In the genomic region with DNA sequence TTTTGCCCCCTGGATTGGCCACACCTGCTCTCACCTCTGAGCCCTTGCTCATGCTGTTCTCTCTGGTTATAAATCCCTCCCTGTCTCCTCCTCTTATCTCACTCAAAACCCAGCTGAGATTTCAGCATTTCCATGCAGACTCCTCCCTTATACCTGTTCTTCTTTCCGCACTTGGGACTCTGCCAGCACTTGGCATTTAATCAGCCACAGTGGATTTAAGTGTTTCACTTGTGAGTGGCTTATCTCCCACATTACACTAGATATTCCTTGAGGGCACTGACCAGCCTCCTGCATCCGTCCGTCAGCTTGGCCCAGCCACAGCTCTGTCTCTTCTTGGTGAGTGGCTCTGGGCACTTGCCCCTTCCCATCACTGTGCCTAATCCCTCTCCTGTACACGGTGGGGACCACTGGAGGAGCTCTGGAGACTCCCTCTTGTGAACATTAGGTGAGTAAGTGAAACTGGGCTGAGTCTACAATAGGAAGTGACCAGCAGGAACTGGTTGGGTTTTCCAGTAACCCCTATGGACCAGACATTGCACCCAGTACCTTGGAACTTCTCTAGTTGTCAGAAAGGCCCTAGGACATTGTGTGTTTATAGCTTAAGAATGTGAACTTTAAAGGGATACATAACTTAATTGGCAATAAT, we compare ENCODE assay signal across 1 cellular context.
TF ChIP-seq lines count a peak whose summit lies in the region.

No MANE protein-coding gene starts in this region.

TF ChIP-seq in HCT116, 20 proteins besides CTCF, POLR2A, EP300 and RAD21 (continued from another document):
- TF ChIP-seq, protein P1, sequence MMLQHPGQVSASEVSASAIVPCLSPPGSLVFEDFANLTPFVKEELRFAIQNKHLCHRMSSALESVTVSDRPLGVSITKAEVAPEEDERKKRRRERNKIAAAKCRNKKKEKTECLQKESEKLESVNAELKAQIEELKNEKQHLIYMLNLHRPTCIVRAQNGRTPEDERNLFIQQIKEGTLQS (IDR thresholded peaks at IDR 0.05) = no peak
- no peak for TF ChIP-seq CEBPB (IDR thresholded peaks at IDR 0.05; ENCODE audit: low read depth)
- TF ChIP-seq, protein P2, sequence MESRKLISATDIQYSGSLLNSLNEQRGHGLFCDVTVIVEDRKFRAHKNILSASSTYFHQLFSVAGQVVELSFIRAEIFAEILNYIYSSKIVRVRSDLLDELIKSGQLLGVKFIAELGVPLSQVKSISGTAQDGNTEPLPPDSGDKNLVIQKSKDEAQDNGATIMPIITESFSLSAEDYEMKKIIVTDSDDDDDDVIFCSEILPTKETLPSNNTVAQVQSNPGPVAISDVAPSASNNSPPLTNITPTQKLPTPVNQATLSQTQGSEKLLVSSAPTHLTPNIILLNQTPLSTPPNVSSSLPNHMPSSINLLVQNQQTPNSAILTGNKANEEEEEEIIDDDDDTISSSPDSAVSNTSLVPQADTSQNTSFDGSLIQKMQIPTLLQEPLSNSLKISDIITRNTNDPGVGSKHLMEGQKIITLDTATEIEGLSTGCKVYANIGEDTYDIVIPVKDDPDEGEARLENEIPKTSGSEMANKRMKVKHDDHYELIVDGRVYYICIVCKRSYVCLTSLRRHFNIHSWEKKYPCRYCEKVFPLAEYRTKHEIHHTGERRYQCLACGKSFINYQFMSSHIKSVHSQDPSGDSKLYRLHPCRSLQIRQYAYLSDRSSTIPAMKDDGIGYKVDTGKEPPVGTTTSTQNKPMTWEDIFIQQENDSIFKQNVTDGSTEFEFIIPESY (IDR thresholded peaks at IDR 0.05; ENCODE audit: extremely low read depth, insufficient replicate concordance, low read length) = no peak
- TF ChIP-seq, protein P3, sequence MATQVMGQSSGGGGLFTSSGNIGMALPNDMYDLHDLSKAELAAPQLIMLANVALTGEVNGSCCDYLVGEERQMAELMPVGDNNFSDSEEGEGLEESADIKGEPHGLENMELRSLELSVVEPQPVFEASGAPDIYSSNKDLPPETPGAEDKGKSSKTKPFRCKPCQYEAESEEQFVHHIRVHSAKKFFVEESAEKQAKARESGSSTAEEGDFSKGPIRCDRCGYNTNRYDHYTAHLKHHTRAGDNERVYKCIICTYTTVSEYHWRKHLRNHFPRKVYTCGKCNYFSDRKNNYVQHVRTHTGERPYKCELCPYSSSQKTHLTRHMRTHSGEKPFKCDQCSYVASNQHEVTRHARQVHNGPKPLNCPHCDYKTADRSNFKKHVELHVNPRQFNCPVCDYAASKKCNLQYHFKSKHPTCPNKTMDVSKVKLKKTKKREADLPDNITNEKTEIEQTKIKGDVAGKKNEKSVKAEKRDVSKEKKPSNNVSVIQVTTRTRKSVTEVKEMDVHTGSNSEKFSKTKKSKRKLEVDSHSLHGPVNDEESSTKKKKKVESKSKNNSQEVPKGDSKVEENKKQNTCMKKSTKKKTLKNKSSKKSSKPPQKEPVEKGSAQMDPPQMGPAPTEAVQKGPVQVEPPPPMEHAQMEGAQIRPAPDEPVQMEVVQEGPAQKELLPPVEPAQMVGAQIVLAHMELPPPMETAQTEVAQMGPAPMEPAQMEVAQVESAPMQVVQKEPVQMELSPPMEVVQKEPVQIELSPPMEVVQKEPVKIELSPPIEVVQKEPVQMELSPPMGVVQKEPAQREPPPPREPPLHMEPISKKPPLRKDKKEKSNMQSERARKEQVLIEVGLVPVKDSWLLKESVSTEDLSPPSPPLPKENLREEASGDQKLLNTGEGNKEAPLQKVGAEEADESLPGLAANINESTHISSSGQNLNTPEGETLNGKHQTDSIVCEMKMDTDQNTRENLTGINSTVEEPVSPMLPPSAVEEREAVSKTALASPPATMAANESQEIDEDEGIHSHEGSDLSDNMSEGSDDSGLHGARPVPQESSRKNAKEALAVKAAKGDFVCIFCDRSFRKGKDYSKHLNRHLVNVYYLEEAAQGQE (IDR thresholded peaks at IDR 0.05; ENCODE audit: low read depth) = no peak
- TF ChIP-seq EGR1 (IDR thresholded peaks at IDR 0.05; ENCODE audit: low read depth) = no peak
- TF ChIP-seq EZH2 (IDR thresholded peaks at IDR 0.05) = no peak
